Comparison of ENCODE assay signal across 8 cellular contexts in genomic region chr5:140834439-140835008, GRCh38. TPM values are rescaled to one million over a fixed set of nuclear protein-coding genes. Genes with fewer than 3 reads are reported as not detected.
"Had no signal": no experiment of that assay in that cellular context is flagged by ENCODE, and none has a peak within 500 bp of the region (broad histone marks: within the 10 kb centered on the region; RNA-seq: fewer than 3 reads in every experiment).

No MANE protein-coding gene starts in this region.

RNA-seq across cellular contexts. Expression of gene PCDHA7, which starts 0.5 kb away (rescaled TPM):
- total RNA-seq: activated naive CD4-positive, alpha-beta T cell treated with anti-CD3 and anti-CD28 coated beads for 36 hours; activated T-helper 2 cell treated with anti-CD3 and anti-CD28 coated beads, Interferon-gamma antibody, Interleukin-2, Interleukin-4, amounts not matched to agents 10 μg/mL and 5 μg/mL and 100 μg/mL, durations not matched to agents 14 hours and 24 hours and 36 hours; cardiac septum; natural killer cell treated with Interleukin-12 subunit alpha and Interleukin-12 subunit beta and Interleukin-15 and Interleukin-18, amount 100 ng/mL, for 72 hours had no signal

RNA-seq across cellular contexts. Expression of gene PCDHA8, which starts 6.5 kb away (rescaled TPM):
- total RNA-seq: activated naive CD4-positive, alpha-beta T cell treated with anti-CD3 and anti-CD28 coated beads for 36 hours; activated T-helper 2 cell treated with anti-CD3 and anti-CD28 coated beads, Interferon-gamma antibody, Interleukin-2, Interleukin-4, amounts not matched to agents 10 μg/mL and 5 μg/mL and 100 μg/mL, durations not matched to agents 14 hours and 24 hours and 36 hours; cardiac septum; natural killer cell treated with Interleukin-12 subunit alpha and Interleukin-12 subunit beta and Interleukin-15 and Interleukin-18, amount 100 ng/mL, for 72 hours; right atrium auricular region had no signal
- polyA plus RNA-seq: liver, spleen had no signal

RNA-seq across cellular contexts. Expression of gene PCDHA6, which starts 6.8 kb away (rescaled TPM):
- total RNA-seq: activated naive CD4-positive, alpha-beta T cell treated with anti-CD3 and anti-CD28 coated beads for 36 hours; activated T-helper 2 cell treated with anti-CD3 and anti-CD28 coated beads, Interferon-gamma antibody, Interleukin-2, Interleukin-4, amounts not matched to agents 10 μg/mL and 5 μg/mL and 100 μg/mL, durations not matched to agents 14 hours and 24 hours and 36 hours; natural killer cell treated with Interleukin-12 subunit alpha and Interleukin-12 subunit beta and Interleukin-15 and Interleukin-18, amount 100 ng/mL, for 72 hours had no signal

RNA-seq across cellular contexts. Expression of gene PCDHA5, which starts 13.1 kb away (rescaled TPM):
- total RNA-seq: activated naive CD4-positive, alpha-beta T cell treated with anti-CD3 and anti-CD28 coated beads for 36 hours; activated T-helper 2 cell treated with anti-CD3 and anti-CD28 coated beads, Interferon-gamma antibody, Interleukin-2, Interleukin-4, amounts not matched to agents 10 μg/mL and 5 μg/mL and 100 μg/mL, durations not matched to agents 14 hours and 24 hours and 36 hours; natural killer cell treated with Interleukin-12 subunit alpha and Interleukin-12 subunit beta and Interleukin-15 and Interleukin-18, amount 100 ng/mL, for 72 hours had no signal
- polyA plus RNA-seq: liver had no signal

RNA-seq across cellular contexts. Expression of gene PCDHA9, which starts 13.7 kb away (rescaled TPM):
- total RNA-seq: activated naive CD4-positive, alpha-beta T cell treated with anti-CD3 and anti-CD28 coated beads for 36 hours; activated T-helper 2 cell treated with anti-CD3 and anti-CD28 coated beads, Interferon-gamma antibody, Interleukin-2, Interleukin-4, amounts not matched to agents 10 μg/mL and 5 μg/mL and 100 μg/mL, durations not matched to agents 14 hours and 24 hours and 36 hours; natural killer cell treated with Interleukin-12 subunit alpha and Interleukin-12 subunit beta and Interleukin-15 and Interleukin-18, amount 100 ng/mL, for 72 hours had no signal
- polyA plus RNA-seq: liver, spleen, thymus had no signal
